In genomic region chr11:33779849-33780528, GRCh38 we compare ENCODE assay signal across 11 cellular contexts. TPM values are rescaled to one million over a fixed set of nuclear protein-coding genes. Genes with fewer than 3 reads are reported as not detected.
DNase-seq lines count a peak whose midpoint lies in the region; ATAC-seq and TF ChIP-seq lines count a peak whose summit lies in the region.
"Had no signal": no experiment of that assay in that cellular context is flagged by ENCODE, and none has a peak within 500 bp of the region (broad histone marks: within the 10 kb centered on the region; RNA-seq: fewer than 3 reads in every experiment).

No MANE protein-coding gene starts in this region.

- peak; percentile 80 for ATAC-seq in left cardiac atrium

- no peak overlapping the region for H3K27ac Mint-ChIP-seq in glutamatergic neuron (ENCODE audit: unreplicated experiment)

- peaks cover 8% of the 10 kb centered on the region for H3K4me1 Mint-ChIP-seq in glutamatergic neuron (ENCODE audit: low read depth, unreplicated experiment)

- H3K4me3 Mint-ChIP-seq in glutamatergic neuron (ENCODE audit: unreplicated experiment) = no peak overlapping the region

- H3K27me3 Mint-ChIP-seq in glutamatergic neuron (ENCODE audit: unreplicated experiment) = peaks cover 1% of the 10 kb centered on the region

- no peaks in the 10 kb centered on the region for H3K36me3 Mint-ChIP-seq in glutamatergic neuron (ENCODE audit: unreplicated experiment)

- DNase-seq in ELR (ENCODE audit: low read depth) (peak; percentile 69), amniotic stem cell (lab: John Stamatoyannopoulos, UW) (peak; percentile 24), left cardiac atrium (no peak), renal cortical epithelial cell (ENCODE audit: low read depth) (peak; percentile 75), D341Med (ENCODE audit: low spot score) (no peak), NCI-H2107 treated with DMSO at 0.1 percent for 48 hours (lab: John Stamatoyannopoulos, UW; ENCODE audit: unreplicated experiment) (no peak), mucosa of gallbladder (ENCODE audit: low spot score) (no peak), glutamatergic neuron (no peak)
- DNase-seq: activated T-cell treated with anti-CD3 and anti-CD28 coated beads, Interleukin-2, amount 50 U/mL, for 1 hour; NCI-H2171; nucleus accumbens had no signal

- TF ChIP-seq CTCF in glutamatergic neuron (IDR thresholded peaks at IDR 0.05; ENCODE audit: partially characterized antibody, unreplicated experiment) = no peak

- intact Hi-C loops in left cardiac atrium (cut with DNase I) = no loop called here

- no peaks in the 10 kb centered on the region for H3K9me3 Mint-ChIP-seq in glutamatergic neuron (ENCODE audit: unreplicated experiment)

RNA-seq across cellular contexts. Expression of gene FBXO3, which starts 5.7 kb away (rescaled TPM):
- 10 to 100 TPM; 30.5 to 31.8 TPM for total RNA-seq in left cardiac atrium
- 57.1 and 64.3 TPM in 2 replicates for total RNA-seq in renal cortical epithelial cell
- 42.1 TPM for total RNA-seq in mucosa of gallbladder
- total RNA-seq in glutamatergic neuron (ENCODE audit: unreplicated experiment) = 30.5 TPM

RNA-seq across cellular contexts. Expression of gene CD59, which starts 43.8 kb away (rescaled TPM):
- total RNA-seq in left cardiac atrium (100 to 1,000 TPM; 633 to 874 TPM), renal cortical epithelial cell (686 and 725 TPM in 2 replicates), mucosa of gallbladder (880 TPM), glutamatergic neuron (ENCODE audit: unreplicated experiment) (105 TPM)

Comparison
In these comparisons a context has a peak if more than half of its experiments do, and no peak if none do; other contexts are left out.
1. DNase-seq: peak in ELR (single experiment), amniotic stem cell (single experiment) and renal cortical epithelial cell (single experiment); none in left cardiac atrium (single experiment), D341Med (single experiment), NCI-H2107 treated with DMSO at 0.1 percent for 48 hours (single experiment), mucosa of gallbladder (single experiment) and glutamatergic neuron (single experiment).